ENCODE assay signal across 28 cellular contexts in the genomic region with DNA sequence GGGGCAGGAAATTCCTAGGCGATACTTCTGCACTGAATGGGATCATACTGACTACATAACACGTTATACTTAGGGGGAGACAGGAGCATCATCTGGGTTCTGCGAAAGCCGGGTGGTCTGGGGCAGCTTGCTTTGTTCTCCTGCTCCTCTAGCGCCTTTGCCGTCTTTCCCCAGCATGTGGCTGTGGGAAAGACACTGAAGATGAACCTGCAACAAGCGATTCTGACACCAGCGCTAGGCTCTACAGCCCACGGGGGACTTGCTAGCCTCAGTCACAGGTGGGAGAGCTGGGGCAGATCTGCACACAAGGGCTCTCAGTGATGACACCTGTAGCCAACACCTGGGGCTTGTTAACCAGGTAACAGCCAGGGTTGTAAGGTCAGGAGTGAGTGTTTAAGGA. TPM values are rescaled to one million over a fixed set of nuclear protein-coding genes. Genes with fewer than 3 reads are reported as not detected.
DNase-seq lines count a peak whose midpoint lies in the region; ATAC-seq and TF ChIP-seq lines count a peak whose summit lies in the region.
"Had no signal": no experiment of that assay in that cellular context is flagged by ENCODE, and none has a peak within 500 bp of the region (broad histone marks: within the 10 kb centered on the region; RNA-seq: fewer than 3 reads in every experiment).

No MANE protein-coding gene starts in this region.

- H3K4me1 ChIP-seq in heart right ventricle (peaks cover 46 to 66% (median 61%) of the 10 kb centered on the region in 9 donors), thoracic aorta (ENCODE audit: control insufficient read depth in 1 of 2, low read depth in 2 of 2) (peaks cover 33 to 50% of the 10 kb centered on the region in 2 donors)

- H3K9me3 ChIP-seq in heart right ventricle (no peaks in the 10 kb centered on the region), thoracic aorta (no peaks in the 10 kb centered on the region), MG63 (no peaks in the 10 kb centered on the region)
- H3K9me3 ChIP-seq: body of pancreas, tibial nerve had no signal

- H3K36me3 ChIP-seq in heart right ventricle: peaks cover 6 to 100% (median 34%) of the 10 kb centered on the region in 9 donors
- H3K36me3 ChIP-seq in thoracic aorta: peaks cover 43% of the 10 kb centered on the region
- H3K36me3 ChIP-seq in MG63: peaks cover 26% of the 10 kb centered on the region

- H3K4me1 Mint-ChIP-seq in memory B cell: peaks cover 34% of the 10 kb centered on the region

- H3K27me3 ChIP-seq in heart right ventricle (no peaks in the 10 kb centered on the region), thoracic aorta (replicated peaks; ENCODE audit: insufficient read depth) (no peaks in the 10 kb centered on the region), MG63 (no peaks in the 10 kb centered on the region)
- H3K27me3 ChIP-seq: body of pancreas, hepatocyte, tibial nerve had no signal

- no peaks in the 10 kb centered on the region for H3K27me3 Mint-ChIP-seq in memory B cell
- H3K27me3 Mint-ChIP-seq: activated naive CD8-positive, alpha-beta T cell treated with anti-CD3 and anti-CD28 coated beads, Interleukin-2, amount 50 U/mL, for 24 hours; naive B cell had no signal

- peaks cover 35% of the 10 kb centered on the region for H3K36me3 Mint-ChIP-seq in memory B cell

- H3K27ac ChIP-seq in heart right ventricle (peak overlapping the region in 6 of 10 donors; percentile 26 to 81 (median 72)), coronary artery (peak overlapping the region; percentile 59 to 90), thoracic aorta (peak overlapping the region; percentile 1 to 27)
- H3K27ac ChIP-seq: C4-2B, hepatocyte, RWPE1 had no signal

- H3K27ac Mint-ChIP-seq in memory B cell: peak overlapping the region; percentile 70
- H3K27ac Mint-ChIP-seq: activated naive CD8-positive, alpha-beta T cell treated with anti-CD3 and anti-CD28 coated beads, Interleukin-2, amount 50 U/mL, for 24 hours had no signal

- ATAC-seq in heart right ventricle (no peak), Right ventricle myocardium superior (ENCODE audit: poor library complexity) (no peak), memory B cell (ENCODE audit: low read depth) (no peak), thoracic aorta (ENCODE audit: insufficient number of reproducible peaks, low FRiP score, low read depth) (no peak)
- ATAC-seq: activated naive CD8-positive, alpha-beta T cell treated with anti-CD3 and anti-CD28 coated beads, Interleukin-2, amount 50 U/mL, for 24 hours; body of pancreas had no signal

- intact Hi-C loops in heart right ventricle (cut with DNase I): no loop called here
- intact Hi-C loops in Right ventricle myocardium superior (cut with DNase I): no loop called here

- WGBS in heart right ventricle, 2 donors: 66 to 70% methylated on average over 9 of the region's 9 CpGs

- H3K4me3 Mint-ChIP-seq in memory B cell: no peak overlapping the region
- H3K4me3 Mint-ChIP-seq: activated naive CD8-positive, alpha-beta T cell treated with anti-CD3 and anti-CD28 coated beads, Interleukin-2, amount 50 U/mL, for 24 hours; naive B cell had no signal

- no peak for DNase-seq in heart right ventricle
- DNase-seq in Right ventricle myocardium superior: no peak
- no peak for DNase-seq in coronary artery (ENCODE audit: low spot score)
- DNase-seq in memory B cell (ENCODE audit: low spot score in 2 of 2): peak in 1 of 2 donors; percentile 9
- no peak for DNase-seq in thoracic aorta (ENCODE audit: low spot score)
- no peak for DNase-seq in mucosa of gallbladder (ENCODE audit: low spot score)
- no peak for DNase-seq in MG63
- no peak for DNase-seq in stimulated activated CD8-positive, alpha-beta memory T cell treated with anti-CD3 and anti-CD28 coated beads, Interleukin-4, amount 100 ng/mL, for 48 hours
- DNase-seq: activated CD4-positive, alpha-beta T cell treated with anti-CD3 and anti-CD28 coated beads, Interleukin-2, amount 50 U/mL, for 4 hours; activated CD8-positive, alpha-beta memory T cell treated with anti-CD3 and anti-CD28 coated beads, Interleukin-2, amount 50 U/mL, for 48 hours; activated effector memory CD4-positive, alpha-beta T cell treated with Interleukin-2 at 50 U/mL for 16 hours; activated naive CD8-positive, alpha-beta T cell treated with anti-CD3 and anti-CD28 coated beads, Interleukin-2, amount 50 U/mL, for 24 hours; body of pancreas; Calu3; effector CD8-positive, alpha-beta T cell; foreskin fibroblast; GOT3; KG1; naive B cell; NCI-H146; NCI-H526 treated with DMSO at 0.1 percent for 48 hours; stimulated activated CD4-positive, alpha-beta T cell treated with anti-CD3 and anti-CD28 coated beads, Interleukin-12 subunit alpha, Interleukin-12 subunit beta, amount 100 ng/mL, for 4 hours; stimulated activated CD4-positive, alpha-beta T cell treated with anti-CD3 and anti-CD28 coated beads, Interleukin-4, amount 100 ng/mL, for 24 hours; stimulated activated naive CD4-positive, alpha-beta T cell treated with Interleukin-2 at 50 U/mL for 16 hours had no signal

- H3K4me3 ChIP-seq in heart right ventricle (no peak overlapping the region), coronary artery (no peak overlapping the region), thoracic aorta (no peak overlapping the region), MG63 (no peak overlapping the region)
- H3K4me3 ChIP-seq: body of pancreas, hepatocyte, tibial nerve had no signal

- no peaks in the 10 kb centered on the region for H3K9me3 Mint-ChIP-seq in memory B cell
- H3K9me3 Mint-ChIP-seq: activated naive CD8-positive, alpha-beta T cell treated with anti-CD3 and anti-CD28 coated beads, Interleukin-2, amount 50 U/mL, for 24 hours had no signal

- TF ChIP-seq CTCF in heart right ventricle (IDR thresholded peaks at IDR 0.05) (no peak), coronary artery (IDR thresholded peaks at IDR 0.05) (no peak), thoracic aorta (IDR thresholded peaks at IDR 0.05) (no peak)

RNA-seq across cellular contexts. Expression of a gene that starts 51.8 kb away (rescaled TPM):
- total RNA-seq in heart right ventricle (100 to 1,000 TPM in 4 of 10 donors, 10 to 100 TPM in 6; 84.0 to 114 (median 97.0) TPM), Right ventricle myocardium superior (86.0 TPM), thoracic aorta (100 to 1,000 TPM; 138 to 202 TPM), mucosa of gallbladder (228 TPM)
- polyA plus RNA-seq in heart right ventricle: 10 to 100 TPM; 44.0 to 69.2 TPM
- total RNA-seq in MG63 (2014; rRNA removed; shearing (Covaris generic); ENCODE audit: low replicate concordance): 86.4 and 123 TPM in 2 replicates

Comparison
In these comparisons a context has a peak if more than half of its experiments do, and no peak if none do; other contexts are left out.
1. H3K27ac ChIP-seq: peak in every context shown above with its lines; median percentile 74 in coronary artery; 72 in heart right ventricle; 14 in thoracic aorta.